ENCODE assay signal across 18 cellular contexts in the genomic region with DNA sequence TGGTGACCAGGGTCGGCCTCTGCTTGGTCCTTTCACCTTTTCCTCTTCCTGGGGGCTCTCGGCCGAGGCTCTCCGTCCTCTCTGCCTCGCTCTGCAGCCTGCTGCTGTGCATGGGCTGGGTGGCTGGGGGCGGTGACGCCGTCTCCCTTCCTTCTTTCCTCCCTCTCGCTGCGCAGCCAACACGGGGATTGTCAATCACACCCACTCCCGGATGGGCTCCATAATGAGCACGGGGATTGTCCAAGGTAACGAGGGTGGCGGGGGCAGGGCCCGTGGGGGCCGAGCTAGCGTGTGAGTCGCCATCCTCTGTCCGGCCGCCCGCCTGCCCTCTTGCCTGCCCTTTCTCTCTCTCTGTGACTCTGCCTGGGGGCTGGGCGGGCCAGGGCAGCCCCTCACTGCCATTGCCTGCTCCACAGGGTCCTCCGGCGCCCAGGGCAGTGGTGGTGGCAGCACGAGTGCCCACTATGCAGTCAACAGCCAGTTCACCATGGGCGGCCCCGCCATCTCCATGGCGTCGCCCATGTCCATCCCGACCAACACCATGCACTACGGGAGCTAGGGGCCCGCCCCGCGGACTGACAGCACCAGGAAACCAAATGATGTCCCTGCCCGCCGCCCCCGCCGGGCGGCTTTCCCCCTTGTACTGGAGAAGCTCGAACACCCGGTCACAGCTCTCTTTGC. TPM values are rescaled to one million over a fixed set of nuclear protein-coding genes. Genes with fewer than 3 reads are reported as not detected.
DNase-seq lines count a peak whose midpoint lies in the region; ATAC-seq and TF ChIP-seq lines count a peak whose summit lies in the region.
"Had no signal": no experiment of that assay in that cellular context is flagged by ENCODE, and none has a peak within 500 bp of the region (broad histone marks: within the 10 kb centered on the region; RNA-seq: fewer than 3 reads in every experiment).

No MANE protein-coding gene starts in this region.

- no peaks in the 10 kb centered on the region for H3K27me3 ChIP-seq in PC-3 (ENCODE audit: low read length)
- H3K27me3 ChIP-seq: hepatocyte, pancreas, Peyer's patch, stomach had no signal

- CTCF ChIA-PET in PC-3 (lab: Charles Lee) = interaction anchor here (0.6 kb wide), 1 partner anchor 1757 kb away, joined by 3 read pairs; no protein-coding TSS in a partner anchor

- no peaks in the 10 kb centered on the region for H3K79me2 ChIP-seq in PC-3 (ENCODE audit: low read length)

- intact Hi-C loops in PC-3 (cut with micrococcal nuclease) (no loop called here), sciatic nerve (cut with DNase I) (loop anchor here (10.0 kb wide), 1 partner anchor 47 kb away; the partner anchor contains the start of gene CARM1)

- POLR2A ChIA-PET in PC-3 (lab: Charles Lee; ENCODE audit: unreplicated experiment) = no interaction called here

- peaks cover 20% of the 10 kb centered on the region for H3K27me3 Mint-ChIP-seq in glutamatergic neuron (ENCODE audit: unreplicated experiment)
- H3K27me3 Mint-ChIP-seq: activated naive CD8-positive, alpha-beta T cell; B cell; naive thymus-derived CD4-positive, alpha-beta T cell had no signal

- H3K36me3 Mint-ChIP-seq in glutamatergic neuron (ENCODE audit: unreplicated experiment) = no peaks in the 10 kb centered on the region

- H3F3A ChIP-seq in PC-3 (ENCODE audit: low read length, unreplicated experiment) = no peaks in the 10 kb centered on the region

- H3K9me3 Mint-ChIP-seq in glutamatergic neuron (ENCODE audit: unreplicated experiment) = peaks cover 18% of the 10 kb centered on the region
- H3K9me3 Mint-ChIP-seq: activated T-cell treated with anti-CD3 and anti-CD28 coated beads, Interleukin-2, amount 50 U/mL, for 72 hours had no signal

- no peak overlapping the region for H3K27ac ChIP-seq in PC-3 (ENCODE audit: low read length)
- H3K27ac ChIP-seq: coronary artery, hepatocyte, pancreas, Peyer's patch, stomach had no signal

- TF ChIP-seq CTCF in PC-3 (conservative IDR thresholded peaks at IDR 0.05; ENCODE audit: low read depth, low read length) (no peak), glutamatergic neuron (IDR thresholded peaks at IDR 0.05; ENCODE audit: partially characterized antibody, unreplicated experiment) (no peak)

- DNase-seq in D341Med (ENCODE audit: low spot score) = peak; percentile 27
- DNase-seq in PC-3 = no peak
- peak; percentile 20 for DNase-seq in glutamatergic neuron
- DNase-seq in sciatic nerve (ENCODE audit: low spot score) = no peak
- DNase-seq in NCI-H2107 treated with DMSO at 0.1 percent for 48 hours (lab: John Stamatoyannopoulos, UW; ENCODE audit: unreplicated experiment) = no peak
- no peak for DNase-seq in dermis blood vessel endothelial cell
- DNase-seq: activated T-cell treated with anti-CD3 and anti-CD28 coated beads, Interleukin-2, amount 50 U/mL, for 72 hours; mesenchymal stem cell; naive thymus-derived CD4-positive, alpha-beta T cell; stomach had no signal

- TSS peak; percentile 31 for BruUV-seq in PC-3 (replicated peaks; lab: Mats Ljungman, UMichigan)

- H3K9me2 ChIP-seq in PC-3 (replicated peaks; ENCODE audit: low read length) = no peaks in the 10 kb centered on the region

- peaks cover 2% of the 10 kb centered on the region for H3K4me1 Mint-ChIP-seq in glutamatergic neuron (ENCODE audit: low read depth, unreplicated experiment)

- no peak overlapping the region for H3K9ac ChIP-seq in PC-3 (ENCODE audit: low read length)

- H3K27ac Mint-ChIP-seq in glutamatergic neuron (ENCODE audit: unreplicated experiment) = peak overlapping the region; percentile 80
- H3K27ac Mint-ChIP-seq: activated naive CD8-positive, alpha-beta T cell; activated T-cell treated with anti-CD3 and anti-CD28 coated beads, Interleukin-2, amount 50 U/mL, for 72 hours; B cell; naive thymus-derived CD4-positive, alpha-beta T cell had no signal

- no peaks in the 10 kb centered on the region for H3K4me1 ChIP-seq in PC-3 (ENCODE audit: insufficient read depth, low read length)
- H3K4me1 ChIP-seq: Peyer's patch, stomach had no signal

- H3K4me3 ChIP-seq in PC-3 (ENCODE audit: low read length) = no peak overlapping the region
- H3K4me3 ChIP-seq: coronary artery, hepatocyte, pancreas, Peyer's patch, stomach had no signal

- ATAC-seq in PC-3 (0 out of 2 replicates have a peak, but pooled peaks have one; percentile 5), sciatic nerve (peak; percentile 16), HG02840 (IDR thresholded peaks at IDR 0.05; ENCODE audit: low FRiP score, unreplicated experiment) (no peak)
- ATAC-seq: activated CD4-positive, CD25-positive, alpha-beta regulatory T cell treated with anti-CD3 and anti-CD28 coated beads, Interleukin-2, amount 50 U/mL, for 24 hours; activated T-cell treated with anti-CD3 and anti-CD28 coated beads, Interleukin-2, amount 50 U/mL, for 72 hours; naive thymus-derived CD4-positive, alpha-beta T cell; pancreas had no signal

- H3K36me3 ChIP-seq in PC-3 (ENCODE audit: low read depth, low read length) = peaks cover 25% of the 10 kb centered on the region; the same call in 1 of the 2 replicates

- H3K9me3 ChIP-seq in PC-3 (ENCODE audit: low read length) = no peaks in the 10 kb centered on the region
- H3K9me3 ChIP-seq: pancreas, Peyer's patch, stomach had no signal

- H3K4me2 ChIP-seq in PC-3 (ENCODE audit: low read length) = no peak overlapping the region
- H3K4me2 ChIP-seq: hepatocyte had no signal

- no peak overlapping the region for H3K4me3 Mint-ChIP-seq in glutamatergic neuron (ENCODE audit: unreplicated experiment)
- H3K4me3 Mint-ChIP-seq: activated naive CD8-positive, alpha-beta T cell; activated T-cell treated with anti-CD3 and anti-CD28 coated beads, Interleukin-2, amount 50 U/mL, for 72 hours; B cell; naive thymus-derived CD4-positive, alpha-beta T cell had no signal

- no peaks in the 10 kb centered on the region for H4K20me1 ChIP-seq in PC-3 (ENCODE audit: low read length)

- H2AFZ ChIP-seq in PC-3 (ENCODE audit: low read length) = no peak overlapping the region
- H2AFZ ChIP-seq: hepatocyte had no signal

RNA-seq across cellular contexts. Expression of gene YIPF2, which starts 7.1 kb away (rescaled TPM):
- total RNA-seq in PC-3 (2014; rRNA removed) (126 and 131 TPM in 2 replicates), glutamatergic neuron (ENCODE audit: unreplicated experiment) (47.2 TPM), sciatic nerve (33.1 TPM), dermis blood vessel endothelial cell (67.1 and 106 TPM in 2 replicates)

RNA-seq across cellular contexts. Expression of gene TIMM29, which starts 7.3 kb away (rescaled TPM):
- 60.7 and 90.1 TPM in 2 replicates for total RNA-seq in PC-3 (2014; rRNA removed)
- 31.8 TPM for total RNA-seq in glutamatergic neuron (ENCODE audit: unreplicated experiment)
- 14.4 TPM for total RNA-seq in sciatic nerve
- total RNA-seq in dermis blood vessel endothelial cell = 38.5 and 39.0 TPM in 2 replicates

RNA-seq across cellular contexts. Expression of gene SMARCA4, which starts 39.5 kb away (rescaled TPM):
- total RNA-seq in PC-3 (2014; rRNA removed) (197 and 316 TPM in 2 replicates), glutamatergic neuron (ENCODE audit: unreplicated experiment) (513 TPM), sciatic nerve (77.8 TPM), dermis blood vessel endothelial cell (74.2 and 180 TPM in 2 replicates)

RNA-seq across cellular contexts. Expression of gene CARM1, which starts 50.0 kb away (rescaled TPM):
- 56.2 and 57.1 TPM in 2 replicates for total RNA-seq in PC-3 (2014; rRNA removed)
- total RNA-seq in glutamatergic neuron (ENCODE audit: unreplicated experiment) = 133 TPM
- total RNA-seq in sciatic nerve = 33.3 TPM
- total RNA-seq in dermis blood vessel endothelial cell = 19.2 and 46.4 TPM in 2 replicates

Comparison
In these comparisons a context has a peak if more than half of its experiments do, and no peak if none do; other contexts are left out.
1. DNase-seq: peak in D341Med (single experiment) and glutamatergic neuron (single experiment); none in PC-3 (single experiment), sciatic nerve (single experiment), NCI-H2107 treated with DMSO at 0.1 percent for 48 hours (single experiment) and dermis blood vessel endothelial cell (single experiment).